Comparison of ENCODE assay signal across 8 cellular contexts in the genomic region with DNA sequence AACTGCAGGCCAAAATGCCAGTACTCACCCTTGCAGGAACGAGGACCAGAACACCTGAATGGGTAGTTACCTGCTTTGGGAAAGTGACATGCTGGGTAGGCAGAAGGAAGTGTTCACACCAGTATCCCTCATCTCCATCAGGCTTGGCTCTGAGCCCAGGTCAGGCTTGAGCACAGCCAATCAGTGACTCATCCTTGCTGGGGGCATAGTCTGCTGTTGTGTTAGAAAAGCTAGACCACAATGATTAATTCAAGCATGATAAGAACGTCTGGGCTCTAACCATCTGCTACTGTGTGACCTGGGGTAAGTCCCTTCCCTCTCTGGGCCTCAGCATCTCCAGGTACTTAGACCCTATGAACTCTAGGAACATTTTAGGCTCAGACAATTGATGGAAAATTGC.
DNase-seq lines count a peak whose midpoint lies in the region; ATAC-seq and TF ChIP-seq lines count a peak whose summit lies in the region.

No MANE protein-coding gene starts in this region.

- H2BK5ac ChIP-seq in H9 (ENCODE audit: insufficient read length, low read length) = no peak overlapping the region

- no peak overlapping the region for H4K5ac ChIP-seq in H9 (ENCODE audit: insufficient read length, low read depth, low read length)

- peaks cover 17 to 24% of the 10 kb centered on the region in 2 donors for H3K4me1 ChIP-seq in muscle layer of duodenum (ENCODE audit: control insufficient read depth in 1 of 2, insufficient read depth in 2 of 2, low read length in 2 of 2)
- 0 out of 2 replicates have a peak, but pooled peaks cover 2% of the 10 kb centered on the region for H3K4me1 ChIP-seq in H9 (ENCODE audit: insufficient read depth, low read length)

- H3K27me3 ChIP-seq in muscle layer of duodenum (ENCODE audit: low read depth, low read length) (no peaks in the 10 kb centered on the region), H9 (ENCODE audit: insufficient read depth, low read length) (no peaks in the 10 kb centered on the region)

- H3K9me3 Mint-ChIP-seq in chondrocyte (ENCODE audit: low read depth) = no peaks in the 10 kb centered on the region
- no peaks in the 10 kb centered on the region for H3K9me3 Mint-ChIP-seq in H9

- no peak overlapping the region for H2BK15ac ChIP-seq in H9 (ENCODE audit: low read depth, low read length)

- no peak overlapping the region for H3K14ac ChIP-seq in H9 (ENCODE audit: insufficient read depth, low read length)

- H2BK12ac ChIP-seq in H9 (ENCODE audit: insufficient read length, low read depth, low read length) = no peak overlapping the region

- no peaks in the 10 kb centered on the region for H3K36me3 Mint-ChIP-seq in chondrocyte (ENCODE audit: low read depth)
- no peaks in the 10 kb centered on the region for H3K36me3 Mint-ChIP-seq in H9 (ENCODE audit: insufficient read depth in 1 of 3, low read depth in 3 of 3)

- H3K23me2 ChIP-seq in H9 (ENCODE audit: insufficient read length, low read depth, low read length, poor library complexity, severe bottlenecking) = no peaks in the 10 kb centered on the region

- no peak overlapping the region for H3K23ac ChIP-seq in H9 (ENCODE audit: insufficient read length, low read depth, low read length)

- H3K56ac ChIP-seq in H9 (ENCODE audit: insufficient read length, low read depth, low read length) = no peak overlapping the region

- H3K27ac ChIP-seq in muscle layer of duodenum (ENCODE audit: low read length) (peak overlapping the region; percentile 52), H9 (ENCODE audit: insufficient read length, low read depth, low read length) (no peak overlapping the region)

- no peak overlapping the region for H2AK5ac ChIP-seq in H9 (ENCODE audit: insufficient read length, low read length)

- H3K27ac Mint-ChIP-seq in chondrocyte (ENCODE audit: unreplicated experiment) = peak overlapping the region; percentile 87
- H3K27ac Mint-ChIP-seq in H9 = no peak overlapping the region

- no peaks in the 10 kb centered on the region for H4K20me1 ChIP-seq in H9 (ENCODE audit: control insufficient read depth, insufficient read depth, insufficient read length)

- no peaks in the 10 kb centered on the region for H3K36me3 ChIP-seq in muscle layer of duodenum (ENCODE audit: control insufficient read depth in 1 of 2, insufficient read depth in 2 of 2, low read length in 2 of 2)

- H3K27me3 Mint-ChIP-seq in chondrocyte (ENCODE audit: low read depth) = no peaks in the 10 kb centered on the region
- peaks cover 7% of the 10 kb centered on the region for H3K27me3 Mint-ChIP-seq in H9 (ENCODE audit: low read depth)

- H3K79me2 ChIP-seq in H9 (ENCODE audit: insufficient read depth, low read length) = no peaks in the 10 kb centered on the region

- H3K4me1 Mint-ChIP-seq in chondrocyte (ENCODE audit: low read depth) (peaks cover 99% of the 10 kb centered on the region), H9 (peaks cover 8 to 20% of the 10 kb centered on the region in 2 experiments; a peak in 3 of 4 replicates)

- no peaks in the 10 kb centered on the region for H3K79me1 ChIP-seq in H9 (ENCODE audit: insufficient read depth, low read depth, low read length, poor library complexity, severe bottlenecking)

- no peak overlapping the region for H2AFZ ChIP-seq in H9 (ENCODE audit: low read length)

- TF ChIP-seq CTCF in chondrocyte (IDR thresholded peaks at IDR 0.05) = no peak
- TF ChIP-seq CTCF in H9 (conservative IDR thresholded peaks at IDR 0.05) = no peak

- DNase-seq in CD1c-positive myeloid dendritic cell (ENCODE audit: extremely low spot score) (peak; percentile 25), NCI-H2029 treated with DMSO at 0.1 percent for 48 hours (lab: John Stamatoyannopoulos, UW) (peak; percentile 66), chondrocyte (ENCODE audit: low spot score) (no peak), H9 (no peak)
- DNase-seq in activated CD8-positive, alpha-beta memory T cell treated with anti-CD3 and anti-CD28 coated beads, Interleukin-2, amount 50 U/mL, for 48 hours = no peak

- H4K8ac ChIP-seq in H9 (replicated peaks; ENCODE audit: insufficient read length, low read depth, low read length) = no peak overlapping the region

- no peak overlapping the region for H2BK120ac ChIP-seq in H9 (ENCODE audit: low read depth, low read length, poor library complexity, severe bottlenecking)

- H4K91ac ChIP-seq in H9 (ENCODE audit: insufficient read length, low read depth, low read length) = no peak overlapping the region

- no peak overlapping the region for H3K4ac ChIP-seq in H9 (ENCODE audit: low read depth, low read length)

- no peak overlapping the region for H3K18ac ChIP-seq in H9 (ENCODE audit: insufficient read length, low read depth, low read length)

- no peak overlapping the region for H3K4me2 ChIP-seq in H9 (ENCODE audit: insufficient read depth, insufficient read length, low read length)

- H2BK20ac ChIP-seq in H9 (ENCODE audit: low read depth, low read length, poor library complexity, severe bottlenecking) = no peak overlapping the region

- no peak overlapping the region for H3K4me3 ChIP-seq in muscle layer of duodenum (ENCODE audit: low read depth in 1 of 2, low read length in 2 of 2)

- no CpG with 5 or more reads among the region's 2 CpGs for WGBS in H9 (ENCODE audit: extremely low coverage, insufficient read length, low lambda C conversion rate)

- no peaks in the 10 kb centered on the region for H3K9me3 ChIP-seq in muscle layer of duodenum (ENCODE audit: control insufficient read depth in 1 of 2, low read length in 2 of 2)
- H3K9me3 ChIP-seq in H9 (ENCODE audit: control insufficient read depth, low read depth, low read length) = no peaks in the 10 kb centered on the region

- ATAC-seq in HG03565 (IDR thresholded peaks at IDR 0.05; ENCODE audit: unreplicated experiment) (no peak), GM21529 (IDR thresholded peaks at IDR 0.05; ENCODE audit: unreplicated experiment) (no peak)

- no peak overlapping the region for H3K9ac ChIP-seq in H9 (ENCODE audit: extremely low read depth, insufficient read length, low read length)

- H3T11ph ChIP-seq in H9 (ENCODE audit: low read length) = no peak overlapping the region

- no peak overlapping the region for H3K4me3 Mint-ChIP-seq in chondrocyte (ENCODE audit: unreplicated experiment)
- no peak overlapping the region for H3K4me3 Mint-ChIP-seq in H9

Comparison
In these comparisons a context has a peak if more than half of its experiments do, and no peak if none do; other contexts are left out.
1. DNase-seq: peak in CD1c-positive myeloid dendritic cell (single experiment) and NCI-H2029 treated with DMSO at 0.1 percent for 48 hours (single experiment); none in chondrocyte (single experiment), H9 (single experiment) and activated CD8-positive, alpha-beta memory T cell treated with anti-CD3 and anti-CD28 coated beads, Interleukin-2, amount 50 U/mL, for 48 hours (single experiment).